In genomic region chr10:68720793-68721672, GRCh38 we compare ENCODE assay signal across 8 cellular contexts. TPM values are rescaled to one million over a fixed set of nuclear protein-coding genes. Genes with fewer than 3 reads are reported as not detected.
A peak's percentile ranks its signal among the peaks of the same experiment; 100 is the strongest.
DNase-seq lines count a peak whose midpoint lies in the region; ATAC-seq and TF ChIP-seq lines count a peak whose summit lies in the region.

A gene with protein sequence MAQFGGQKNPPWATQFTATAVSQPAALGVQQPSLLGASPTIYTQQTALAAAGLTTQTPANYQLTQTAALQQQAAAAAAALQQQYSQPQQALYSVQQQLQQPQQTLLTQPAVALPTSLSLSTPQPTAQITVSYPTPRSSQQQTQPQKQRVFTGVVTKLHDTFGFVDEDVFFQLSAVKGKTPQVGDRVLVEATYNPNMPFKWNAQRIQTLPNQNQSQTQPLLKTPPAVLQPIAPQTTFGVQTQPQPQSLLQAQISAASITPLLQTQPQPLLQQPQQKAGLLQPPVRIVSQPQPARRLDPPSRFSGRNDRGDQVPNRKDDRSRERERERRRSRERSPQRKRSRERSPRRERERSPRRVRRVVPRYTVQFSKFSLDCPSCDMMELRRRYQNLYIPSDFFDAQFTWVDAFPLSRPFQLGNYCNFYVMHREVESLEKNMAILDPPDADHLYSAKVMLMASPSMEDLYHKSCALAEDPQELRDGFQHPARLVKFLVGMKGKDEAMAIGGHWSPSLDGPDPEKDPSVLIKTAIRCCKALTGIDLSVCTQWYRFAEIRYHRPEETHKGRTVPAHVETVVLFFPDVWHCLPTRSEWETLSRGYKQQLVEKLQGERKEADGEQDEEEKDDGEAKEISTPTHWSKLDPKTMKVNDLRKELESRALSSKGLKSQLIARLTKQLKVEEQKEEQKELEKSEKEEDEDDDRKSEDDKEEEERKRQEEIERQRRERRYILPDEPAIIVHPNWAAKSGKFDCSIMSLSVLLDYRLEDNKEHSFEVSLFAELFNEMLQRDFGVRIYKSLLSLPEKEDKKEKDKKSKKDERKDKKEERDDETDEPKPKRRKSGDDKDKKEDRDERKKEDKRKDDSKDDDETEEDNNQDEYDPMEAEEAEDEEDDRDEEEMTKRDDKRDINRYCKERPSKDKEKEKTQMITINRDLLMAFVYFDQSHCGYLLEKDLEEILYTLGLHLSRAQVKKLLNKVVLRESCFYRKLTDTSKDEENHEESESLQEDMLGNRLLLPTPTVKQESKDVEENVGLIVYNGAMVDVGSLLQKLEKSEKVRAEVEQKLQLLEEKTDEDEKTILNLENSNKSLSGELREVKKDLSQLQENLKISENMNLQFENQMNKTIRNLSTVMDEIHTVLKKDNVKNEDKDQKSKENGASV (plus strand): TSS chr10:68721239. CDS start chr10:68722505, 1,266 bp downstream.

- no peaks in the 10 kb centered on the region for H3K9me3 Mint-ChIP-seq in activated T-helper 17 cell treated with anti-CD3 and anti-CD28 coated beads, Interleukin-2, amount 50 U/mL, for 72 hours
- no peaks in the 10 kb centered on the region for H3K9me3 Mint-ChIP-seq in naive B cell
- no peaks in the 10 kb centered on the region for H3K9me3 Mint-ChIP-seq in stimulated activated memory B cell treated with anti-CD40 and anti-IgM and Interleukin-4, amounts not matched to agents 10 μg/mL and 1 μg/mL and 100 μg/mL, for 72 hours

- peaks cover 7% of the 10 kb centered on the region for H3K4me1 Mint-ChIP-seq in activated T-helper 17 cell treated with anti-CD3 and anti-CD28 coated beads, Interleukin-2, amount 50 U/mL, for 72 hours
- peaks cover 10 to 26% (median 13%) of the 10 kb centered on the region in 3 donors for H3K4me1 Mint-ChIP-seq in naive B cell
- H3K4me1 Mint-ChIP-seq in stimulated activated memory B cell treated with anti-CD40 and anti-IgM and Interleukin-4, amounts not matched to agents 10 μg/mL and 1 μg/mL and 100 μg/mL, for 72 hours: peaks cover 9% of the 10 kb centered on the region

- peak; percentile 99 for ATAC-seq in activated T-helper 17 cell treated with anti-CD3 and anti-CD28 coated beads, Interleukin-2, amount 50 U/mL, for 72 hours (replicated peaks)
- ATAC-seq in naive B cell (ENCODE audit: low read depth in 2 of 2): peak; percentile 95 to 96
- ATAC-seq in stimulated activated memory B cell treated with anti-CD40 and anti-IgM and Interleukin-4, amounts not matched to agents 10 μg/mL and 1 μg/mL and 100 μg/mL, for 72 hours: peak; percentile 100

- CTCF ChIA-PET in RWPE1 (lab: Yijun Ruan, JAX): interaction anchor here (0.6 to 1.5 kb wide), 2 partner anchors 66 to 314 kb away, joined by 3 to 4 read pairs; partner anchors contain the start of gene RUFY2

- peak within 1 kb of the TSS; percentile 91 for H3K4me3 ChIP-seq in LNCaP clone FGC (ENCODE audit: low read depth, low read length)

- POLR2A ChIA-PET in RWPE1 (lab: Yijun Ruan, JAX; ENCODE audit: low non-redundant PET): interaction anchor here (0.9 kb wide), 1 partner anchor 12 kb away, joined by 3 read pairs; no protein-coding TSS in a partner anchor

- peak within 1 kb of the TSS; percentile 82 for H3K4me3 Mint-ChIP-seq in activated T-helper 17 cell treated with anti-CD3 and anti-CD28 coated beads, Interleukin-2, amount 50 U/mL, for 72 hours
- peak within 1 kb of the TSS; percentile 84 to 99 (median 97) for H3K4me3 Mint-ChIP-seq in naive B cell
- peak within 1 kb of the TSS; percentile 81 for H3K4me3 Mint-ChIP-seq in stimulated activated memory B cell treated with anti-CD40 and anti-IgM and Interleukin-4, amounts not matched to agents 10 μg/mL and 1 μg/mL and 100 μg/mL, for 72 hours

- DNase-seq in Daoy (ENCODE audit: low read depth) (peak; percentile 97), GOT3 (lab: John Stamatoyannopoulos, UW) (peak; percentile 83), LNCaP clone FGC (ENCODE audit: low read depth) (peak; percentile 96), RWPE1 (ENCODE audit: low spot score) (peak; percentile 98), fibroblast of gingiva (ENCODE audit: low read depth) (peak; percentile 99), naive B cell (peak; percentile 97)

- H3K27ac Mint-ChIP-seq in activated T-helper 17 cell treated with anti-CD3 and anti-CD28 coated beads, Interleukin-2, amount 50 U/mL, for 72 hours: peak within 1 kb of the TSS; percentile 94
- peak within 1 kb of the TSS; percentile 96 to 99 (median 98) for H3K27ac Mint-ChIP-seq in naive B cell
- peak within 1 kb of the TSS; percentile 84 for H3K27ac Mint-ChIP-seq in stimulated activated memory B cell treated with anti-CD40 and anti-IgM and Interleukin-4, amounts not matched to agents 10 μg/mL and 1 μg/mL and 100 μg/mL, for 72 hours

- H3K36me3 Mint-ChIP-seq in activated T-helper 17 cell treated with anti-CD3 and anti-CD28 coated beads, Interleukin-2, amount 50 U/mL, for 72 hours (ENCODE audit: low read depth): peaks cover 47% of the 10 kb centered on the region
- peaks cover 0 to 7% of the 10 kb centered on the region in 2 donors for H3K36me3 Mint-ChIP-seq in naive B cell
- peaks cover 15% of the 10 kb centered on the region for H3K36me3 Mint-ChIP-seq in stimulated activated memory B cell treated with anti-CD40 and anti-IgM and Interleukin-4, amounts not matched to agents 10 μg/mL and 1 μg/mL and 100 μg/mL, for 72 hours

- no peak for TF ChIP-seq CTCF in LNCaP clone FGC (IDR thresholded peaks at IDR 0.05; ENCODE audit: control insufficient read depth, extremely low read depth, insufficient read depth)
- TF ChIP-seq CTCF in RWPE1 (conservative IDR thresholded peaks at IDR 0.05; ENCODE audit: low read depth): no peak

- no peaks in the 10 kb centered on the region for H3K27me3 Mint-ChIP-seq in activated T-helper 17 cell treated with anti-CD3 and anti-CD28 coated beads, Interleukin-2, amount 50 U/mL, for 72 hours
- H3K27me3 Mint-ChIP-seq in naive B cell: no peaks in the 10 kb centered on the region
- H3K27me3 Mint-ChIP-seq in stimulated activated memory B cell treated with anti-CD40 and anti-IgM and Interleukin-4, amounts not matched to agents 10 μg/mL and 1 μg/mL and 100 μg/mL, for 72 hours: no peaks in the 10 kb centered on the region

- H3K27ac ChIP-seq in RWPE1: peak within 1 kb of the TSS; percentile 94

RNA-seq across cellular contexts. Expression of the gene that starts here (rescaled TPM):
- total RNA-seq in Daoy (2014; rRNA removed; shearing (Covaris generic)): 35.6 and 66.6 TPM in 2 replicates
- total RNA-seq in activated T-helper 17 cell treated with anti-CD3 and anti-CD28 coated beads, Interleukin-2, amount 50 U/mL, for 72 hours: 100 to 1,000 TPM in 1 of 2 donors, 10 to 100 TPM in 1; 70.3 to 110 TPM
- polyA plus RNA-seq in naive B cell (ENCODE audit: low read depth in 6 of 6): 10 to 100 TPM; 19.0 to 51.5 (median 30.1) TPM

Comparison
In these comparisons a context has a peak if more than half of its experiments do, and no peak if none do; other contexts are left out.
1. Peak in every context shown above with its lines: DNase-seq, ATAC-seq, H3K4me3 ChIP-seq and H3K27ac ChIP-seq.